In the genomic region with DNA sequence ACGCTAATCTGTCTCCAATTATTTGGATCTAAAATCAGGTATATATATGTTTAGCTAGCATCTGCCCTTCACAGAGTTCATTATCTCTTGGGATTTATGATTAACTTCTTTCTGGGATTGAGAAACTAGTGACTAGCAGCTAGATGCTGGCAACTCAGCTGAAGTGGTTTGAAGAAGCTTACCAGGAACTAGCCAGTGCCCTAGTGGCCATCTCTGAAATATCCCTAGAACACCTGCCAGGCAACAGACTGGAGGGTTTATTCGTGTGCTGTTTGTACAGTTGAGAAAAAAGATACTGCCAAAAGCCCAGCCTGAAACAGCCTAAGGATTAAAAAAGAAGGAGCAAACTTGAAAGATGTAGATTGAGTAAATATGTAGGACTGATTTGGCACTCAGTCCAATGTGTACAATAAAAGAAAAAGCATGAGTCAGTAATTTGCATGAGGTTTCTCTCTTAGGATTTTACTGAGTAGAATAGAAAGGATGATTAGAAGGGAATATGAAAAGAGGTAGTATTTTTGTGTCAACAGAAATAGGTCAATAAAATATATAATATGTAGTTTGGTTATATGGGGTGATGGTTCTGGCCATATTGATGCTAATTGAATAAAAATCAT, we compare ENCODE assay signal across 9 cellular contexts.
DNase-seq lines count a peak whose midpoint lies in the region; ATAC-seq and TF ChIP-seq lines count a peak whose summit lies in the region.
"Had no signal": no experiment of that assay in that cellular context is flagged by ENCODE, and none has a peak within 500 bp of the region (broad histone marks: within the 10 kb centered on the region; RNA-seq: fewer than 3 reads in every experiment).

No MANE protein-coding gene starts in this region.

- H3K4me3 Mint-ChIP-seq in endothelial cell (ENCODE audit: unreplicated experiment) = no peak overlapping the region

- no peaks in the 10 kb centered on the region for H3K4me1 ChIP-seq in suprapubic skin
- H3K4me1 ChIP-seq: body of pancreas had no signal

- H3K36me3 Mint-ChIP-seq in endothelial cell (ENCODE audit: low read depth, unreplicated experiment) = no peaks in the 10 kb centered on the region

- TF ChIP-seq EP300 in suprapubic skin (IDR thresholded peaks at IDR 0.05) = no peak

- TF ChIP-seq CTCF in endothelial cell (IDR thresholded peaks at IDR 0.05; ENCODE audit: unreplicated experiment) (peak; percentile 55), suprapubic skin (IDR thresholded peaks at IDR 0.05) (no peak)

- no peak overlapping the region for H3K27ac Mint-ChIP-seq in endothelial cell (ENCODE audit: unreplicated experiment)

- no peak for TF ChIP-seq POLR2A in suprapubic skin (IDR thresholded peaks at IDR 0.05)

- peak; percentile 78 for ATAC-seq in GM21529 (IDR thresholded peaks at IDR 0.05; ENCODE audit: unreplicated experiment)
- ATAC-seq: body of pancreas had no signal

- peaks cover 1% of the 10 kb centered on the region for H3K27me3 Mint-ChIP-seq in endothelial cell (ENCODE audit: unreplicated experiment)

- H3K4me3 ChIP-seq in suprapubic skin = no peak overlapping the region
- H3K4me3 ChIP-seq: body of pancreas had no signal

- H3K9me3 ChIP-seq in suprapubic skin = no peaks in the 10 kb centered on the region
- H3K9me3 ChIP-seq: body of pancreas had no signal

- no peaks in the 10 kb centered on the region for H3K27me3 ChIP-seq in suprapubic skin
- H3K27me3 ChIP-seq: body of pancreas had no signal

- no peaks in the 10 kb centered on the region for H3K4me1 Mint-ChIP-seq in endothelial cell (ENCODE audit: unreplicated experiment)

- no peaks in the 10 kb centered on the region for H3K36me3 ChIP-seq in suprapubic skin

- DNase-seq in ELF-1 (ENCODE audit: low read depth, low spot score) (peak; percentile 32), LHCN-M2 (ENCODE audit: low read depth) (peak; percentile 10), endothelial cell (ENCODE audit: low spot score) (peak; percentile 16), suprapubic skin (ENCODE audit: low spot score in 2 of 2) (no peak), foreskin melanocyte (no peak), H4 (ENCODE audit: low spot score) (no peak)
- DNase-seq in activated CD4-positive, alpha-beta T cell treated with anti-CD3 and anti-CD28 coated beads for 48 hours = no peak

- H3K9me3 Mint-ChIP-seq in endothelial cell (ENCODE audit: unreplicated experiment) = no peaks in the 10 kb centered on the region

- 70% methylated on average over 2 of the region's 2 CpGs for WGBS in suprapubic skin

- no peak overlapping the region for H3K27ac ChIP-seq in suprapubic skin
- H3K27ac ChIP-seq: body of pancreas had no signal

Comparison
In these comparisons a context has a peak if more than half of its experiments do, and no peak if none do; other contexts are left out.
1. DNase-seq: peak in ELF-1 (single experiment), LHCN-M2 (single experiment) and endothelial cell (single experiment); none in suprapubic skin (0 of 2), activated CD4-positive, alpha-beta T cell treated with anti-CD3 and anti-CD28 coated beads for 48 hours (single experiment), foreskin melanocyte (single experiment) and H4 (single experiment).